ENCODE assay signal across 9 cellular contexts in genomic region chr15:69666441-69666882, GRCh38.
DNase-seq lines count a peak whose midpoint lies in the region; ATAC-seq lines count a peak whose summit lies in the region.
"Had no signal": no experiment of that assay in that cellular context is flagged by ENCODE, and none has a peak within 500 bp of the region (broad histone marks: within the 10 kb centered on the region; RNA-seq: fewer than 3 reads in every experiment).

No MANE protein-coding gene starts in this region.

- DNase-seq in stimulated activated naive CD4-positive, alpha-beta T cell treated with Interleukin-2 at 50 U/mL for 16 hours (lab: John Stamatoyannopoulos, UW) = peak; percentile 4
- DNase-seq in stimulated activated naive CD4-positive, alpha-beta T cell (lab: John Stamatoyannopoulos, UW) = no peak
- peak; percentile 25 for DNase-seq in SKM-1 (lab: John Stamatoyannopoulos, UW; ENCODE audit: unreplicated experiment)
- DNase-seq in right cardiac atrium = peak in 1 of 3 donors; percentile 72
- DNase-seq in H7 = no peak
- DNase-seq in cortex of kidney (lab: John Stamatoyannopoulos, UW) = no peak
- DNase-seq: NCI-H1105 had no signal

- ATAC-seq in right cardiac atrium = peak; percentile 27 to 30
- ATAC-seq in HG02870 (IDR thresholded peaks at IDR 0.05; ENCODE audit: unreplicated experiment) = no peak
- no peak for ATAC-seq in HG03442 (IDR thresholded peaks at IDR 0.05; ENCODE audit: unreplicated experiment)

- no peaks in the 10 kb centered on the region for H3K9me3 ChIP-seq in right cardiac atrium (ENCODE audit: control insufficient read depth, low read length)

- H3K27ac ChIP-seq in right cardiac atrium (ENCODE audit: low read length) = no peak overlapping the region

- no peaks in the 10 kb centered on the region for H3K36me3 ChIP-seq in H7 (replicated peaks; ENCODE audit: control insufficient read depth, insufficient read depth, low read length)

- peaks cover 2% of the 10 kb centered on the region for H3K4me1 ChIP-seq in right cardiac atrium (ENCODE audit: control insufficient read depth, insufficient read depth, low read length)

- H3K27me3 ChIP-seq in right cardiac atrium (ENCODE audit: control insufficient read depth, insufficient read depth) = no peaks in the 10 kb centered on the region
- H3K27me3 ChIP-seq in H7 (ENCODE audit: control insufficient read depth, insufficient read depth, low read length) = no peaks in the 10 kb centered on the region

- intact Hi-C loops in right cardiac atrium (cut with DNase I) = no loop called here

- WGBS in right cardiac atrium = 64% methylated on average over 10 of the region's 10 CpGs

- H3K4me3 ChIP-seq in right cardiac atrium (ENCODE audit: low read length) (no peak overlapping the region), H7 (ENCODE audit: insufficient read depth, low read depth, low read length) (no peak overlapping the region)

Comparison
In these comparisons a context has a peak if more than half of its experiments do, and no peak if none do; other contexts are left out.
1. DNase-seq: peak in stimulated activated naive CD4-positive, alpha-beta T cell treated with Interleukin-2 at 50 U/mL for 16 hours (single experiment) and SKM-1 (single experiment); none in stimulated activated naive CD4-positive, alpha-beta T cell (0 of 6), H7 (single experiment) and cortex of kidney (single experiment).
2. ATAC-seq: peak in right cardiac atrium (2 of 2); none in HG02870 (single experiment) and HG03442 (single experiment).